Comparison of ENCODE assay signal across 35 cellular contexts in genomic region chr2:20393986-20394385, GRCh38.
"Had no signal": no experiment of that assay in that cellular context is flagged by ENCODE, and none has a peak within 500 bp of the region (broad histone marks: within the 10 kb centered on the region; RNA-seq: fewer than 3 reads in every experiment).

No MANE protein-coding gene starts in this region.

- H3K27me3 ChIP-seq: ascending aorta, breast epithelium, cardiac muscle cell, colonic mucosa, dorsolateral prefrontal cortex, esophagus muscularis mucosa, gastrocnemius medialis had no signal

- ATAC-seq: activated CD4-positive, CD25-positive, alpha-beta regulatory T cell treated with anti-CD3 and anti-CD28 coated beads, Interleukin-2, amount 50 U/mL, for 24 hours; activated CD8-positive, alpha-beta T cell treated with anti-CD3 and anti-CD28 coated beads for 36 hours; activated naive CD4-positive, alpha-beta T cell treated with anti-CD3 and anti-CD28 coated beads, Interleukin-2, amount 50 U/mL, for 72 hours; activated T-cell treated with anti-CD3 and anti-CD28 coated beads, Interleukin-2, amount 50 U/mL, for 72 hours; foreskin keratinocyte; gastrocnemius medialis; T-helper 17 cell had no signal

- H3K4me3 Mint-ChIP-seq: activated B cell treated with CpG ODN at 0.5 μM for 24 hours; activated CD8-positive, alpha-beta T cell treated with anti-CD3 and anti-CD28 coated beads for 36 hours; activated naive CD4-positive, alpha-beta T cell treated with anti-CD3 and anti-CD28 coated beads, Interleukin-2, amount 10 ng/mL, durations not matched to agents 7 days and 5 days; activated naive CD8-positive, alpha-beta T cell treated with anti-CD3 and anti-CD28 coated beads, Interleukin-2, amount 10 ng/mL, durations not matched to agents 7 days and 5 days; activated T-cell treated with anti-CD3 and anti-CD28 coated beads, Interleukin-2, amount 50 U/mL, for 24 hours; activated T-cell treated with anti-CD3 and anti-CD28 coated beads, Interleukin-2, amount 50 U/mL, for 72 hours; brain; dendritic cell treated with granulocyte-macrophage colony-stimulating factor and Interleukin-4, amounts not matched to agents 40 ng/mL and 50 ng/mL, for 4 days; endodermal cell; T-helper 17 cell; T-helper 2 cell treated with Interferon-gamma antibody and Interleukin-4, amounts not matched to agents 5 μg/mL and 100 μg/mL, for 36 hours had no signal

- H3K9me3 Mint-ChIP-seq: activated B cell treated with CpG ODN at 0.5 μM for 24 hours; activated CD8-positive, alpha-beta T cell treated with anti-CD3 and anti-CD28 coated beads for 36 hours; activated naive CD4-positive, alpha-beta T cell treated with anti-CD3 and anti-CD28 coated beads, Interleukin-2, amount 10 ng/mL, durations not matched to agents 7 days and 5 days; activated naive CD4-positive, alpha-beta T cell treated with anti-CD3 and anti-CD28 coated beads, Interleukin-2, amount 50 U/mL, for 72 hours; activated naive CD8-positive, alpha-beta T cell treated with anti-CD3 and anti-CD28 coated beads, Interleukin-2, amount 10 ng/mL, durations not matched to agents 7 days and 5 days; activated T-cell treated with anti-CD3 and anti-CD28 coated beads, Interleukin-2, amount 50 U/mL, for 24 hours; activated T-cell treated with anti-CD3 and anti-CD28 coated beads, Interleukin-2, amount 50 U/mL, for 72 hours; brain; dendritic cell treated with granulocyte-macrophage colony-stimulating factor and Interleukin-4, amounts not matched to agents 40 ng/mL and 50 ng/mL, for 4 days; endodermal cell; T-helper 2 cell treated with Interferon-gamma antibody and Interleukin-4, amounts not matched to agents 5 μg/mL and 100 μg/mL, for 36 hours had no signal

- H3K4me1 Mint-ChIP-seq: activated B cell treated with CpG ODN at 0.5 μM for 24 hours; activated naive CD4-positive, alpha-beta T cell treated with anti-CD3 and anti-CD28 coated beads, Interleukin-2, amount 10 ng/mL, durations not matched to agents 7 days and 5 days; activated naive CD8-positive, alpha-beta T cell treated with anti-CD3 and anti-CD28 coated beads, Interleukin-2, amount 10 ng/mL, durations not matched to agents 7 days and 5 days had no signal

- H3K27me3 Mint-ChIP-seq: activated CD8-positive, alpha-beta T cell treated with anti-CD3 and anti-CD28 coated beads for 36 hours; activated T-cell treated with anti-CD3 and anti-CD28 coated beads, Interleukin-2, amount 50 U/mL, for 24 hours had no signal

- H3K36me3 ChIP-seq: ascending aorta, breast epithelium, cardiac muscle cell, colonic mucosa, esophagus muscularis mucosa, gastrocnemius medialis, WERI-Rb-1 had no signal

- H3K4me1 ChIP-seq: ascending aorta, breast epithelium, colonic mucosa, gastrocnemius medialis had no signal

- DNase-seq: activated B cell treated with CpG ODN at 0.5 μM for 24 hours; activated CD4-positive, alpha-beta T cell treated with anti-CD3 and anti-CD28 coated beads for 48 hours; activated CD4-positive, alpha-beta T cell treated with anti-CD3 and anti-CD28 coated beads, Interleukin-2, amount 50 U/mL, for 1 hour; activated CD4-positive, alpha-beta T cell treated with anti-CD3 and anti-CD28 coated beads, Interleukin-2, amount 50 U/mL, for 48 hours; activated CD8-positive, alpha-beta memory T cell treated with anti-CD3 and anti-CD28 coated beads for 24 hours; activated CD8-positive, alpha-beta memory T cell treated with anti-CD3 and anti-CD28 coated beads, Interleukin-2, amount 50 U/mL, for 4 hours; activated CD8-positive, alpha-beta T cell treated with anti-CD3 and anti-CD28 coated beads for 36 hours; activated gamma-delta T cell; activated naive CD4-positive, alpha-beta T cell; activated naive CD4-positive, alpha-beta T cell treated with anti-CD3 and anti-CD28 coated beads, Interleukin-2, amount 10 ng/mL, durations not matched to agents 7 days and 5 days; activated naive CD8-positive, alpha-beta T cell treated with anti-CD3 and anti-CD28 coated beads, Interleukin-2, amount 10 ng/mL, durations not matched to agents 7 days and 5 days; activated T-cell treated with anti-CD3 and anti-CD28 coated beads for 4 hours; activated T-cell treated with anti-CD3 and anti-CD28 coated beads, Interleukin-2, amount 50 U/mL, for 24 hours; activated T-cell treated with anti-CD3 and anti-CD28 coated beads, Interleukin-2, amount 50 U/mL, for 72 hours; central memory CD4-positive, alpha-beta T cell; cerebellar nuclear complex; colonic mucosa; dorsolateral prefrontal cortex; effector memory CD4-positive, alpha-beta T cell; endodermal cell; foreskin keratinocyte; gastrocnemius medialis; T-helper 1 cell; T-helper 17 cell; T1000; WERI-Rb-1 had no signal

- H3K9me3 ChIP-seq: ascending aorta, breast epithelium, colonic mucosa, esophagus muscularis mucosa, gastrocnemius medialis had no signal

- H3K27ac ChIP-seq: ascending aorta, breast epithelium, cardiac muscle cell, colonic mucosa, esophagus muscularis mucosa, foreskin keratinocyte, gastrocnemius medialis, WERI-Rb-1 had no signal

- H3K4me3 ChIP-seq: ascending aorta, breast epithelium, cardiac muscle cell, colonic mucosa, dorsolateral prefrontal cortex, esophagus muscularis mucosa, gastrocnemius medialis had no signal

- H3K27ac Mint-ChIP-seq: activated B cell treated with CpG ODN at 0.5 μM for 24 hours; activated CD8-positive, alpha-beta T cell treated with anti-CD3 and anti-CD28 coated beads for 36 hours; activated naive CD4-positive, alpha-beta T cell treated with anti-CD3 and anti-CD28 coated beads, Interleukin-2, amount 10 ng/mL, durations not matched to agents 7 days and 5 days; activated naive CD4-positive, alpha-beta T cell treated with anti-CD3 and anti-CD28 coated beads, Interleukin-2, amount 50 U/mL, for 72 hours; activated naive CD8-positive, alpha-beta T cell treated with anti-CD3 and anti-CD28 coated beads, Interleukin-2, amount 10 ng/mL, durations not matched to agents 7 days and 5 days; activated T-cell treated with anti-CD3 and anti-CD28 coated beads, Interleukin-2, amount 50 U/mL, for 24 hours; activated T-cell treated with anti-CD3 and anti-CD28 coated beads, Interleukin-2, amount 50 U/mL, for 72 hours; dendritic cell treated with granulocyte-macrophage colony-stimulating factor and Interleukin-4, amounts not matched to agents 40 ng/mL and 50 ng/mL, for 4 days; endodermal cell; T-helper 17 cell; T-helper 2 cell treated with Interferon-gamma antibody and Interleukin-4, amounts not matched to agents 5 μg/mL and 100 μg/mL, for 36 hours had no signal

- H3K36me3 Mint-ChIP-seq: activated naive CD4-positive, alpha-beta T cell treated with anti-CD3 and anti-CD28 coated beads, Interleukin-2, amount 10 ng/mL, durations not matched to agents 7 days and 5 days; activated naive CD4-positive, alpha-beta T cell treated with anti-CD3 and anti-CD28 coated beads, Interleukin-2, amount 50 U/mL, for 72 hours; activated naive CD8-positive, alpha-beta T cell treated with anti-CD3 and anti-CD28 coated beads, Interleukin-2, amount 10 ng/mL, durations not matched to agents 7 days and 5 days; brain had no signal
